Comparison of ENCODE assay signal across 24 cellular contexts in the genomic region with DNA sequence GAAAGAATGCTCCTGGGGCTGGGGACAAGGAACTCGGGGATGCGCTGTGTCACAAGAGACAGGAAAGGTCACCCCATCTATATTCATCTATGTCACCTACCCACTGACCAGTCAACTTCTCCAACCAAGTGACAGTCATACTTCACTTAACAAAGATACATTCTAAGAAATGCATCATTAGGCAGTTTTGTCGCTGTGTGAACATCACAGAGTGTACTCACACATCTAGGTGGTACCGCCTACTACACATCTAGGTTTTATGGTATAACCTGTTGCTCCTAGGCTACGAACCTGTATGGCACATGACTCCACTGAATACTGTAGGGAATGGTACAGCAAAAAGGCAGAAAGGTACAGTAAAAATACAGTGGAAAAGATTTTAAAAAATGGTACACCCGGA.
"Had no signal": no experiment of that assay in that cellular context is flagged by ENCODE, and none has a peak within 500 bp of the region (broad histone marks: within the 10 kb centered on the region; RNA-seq: fewer than 3 reads in every experiment).

No MANE protein-coding gene starts in this region.

- H3K4me3 Mint-ChIP-seq: activated naive CD4-positive, alpha-beta T cell treated with anti-CD3 and anti-CD28 coated beads, Interleukin-2, amount 10 ng/mL, durations not matched to agents 7 days and 5 days; nephron progenitor cell; stimulated activated naive B cell treated with anti-CD40 and anti-IgM and Interleukin-4, amounts not matched to agents 10 μg/mL and 1 μg/mL and 100 μg/mL, for 72 hours; T-cell had no signal

- H3K36me3 Mint-ChIP-seq: activated naive CD4-positive, alpha-beta T cell treated with anti-CD3 and anti-CD28 coated beads, Interleukin-2, amount 10 ng/mL, durations not matched to agents 7 days and 5 days; T-cell had no signal

- ATAC-seq: activated T-cell treated with anti-CD3 and anti-CD28 coated beads, Interleukin-2, amount 50 U/mL, for 4 hours; body of pancreas; esophagus mucosa; stimulated activated naive B cell treated with anti-CD40 and anti-IgM and Interleukin-4, amounts not matched to agents 10 μg/mL and 1 μg/mL and 100 μg/mL, for 72 hours; T-cell had no signal

- H3K9me3 ChIP-seq: body of pancreas, right lobe of liver, testis, upper lobe of left lung had no signal

- H3K27me3 ChIP-seq: body of pancreas, testis had no signal

- H3K4me1 ChIP-seq: testis had no signal

- DNase-seq: activated CD4-positive, alpha-beta T cell treated with anti-CD3 and anti-CD28 coated beads for 4 hours; activated CD4-positive, alpha-beta T cell treated with anti-CD3 and anti-CD28 coated beads, Interleukin-2, amount 50 U/mL, for 48 hours; activated CD8-positive, alpha-beta memory T cell treated with anti-CD3 and anti-CD28 coated beads, Interleukin-2, amount 50 U/mL, for 48 hours; activated naive CD4-positive, alpha-beta T cell treated with anti-CD3 and anti-CD28 coated beads, Interleukin-2, amount 10 ng/mL, durations not matched to agents 7 days and 5 days; activated T-cell treated with anti-CD3 and anti-CD28 coated beads, Interleukin-2, amount 50 U/mL, for 4 hours; body of pancreas; dermis blood vessel endothelial cell; effector CD8-positive, alpha-beta T cell; hippocampal formation; left ventricle myocardium inferior; nephron progenitor cell; occipital lobe; posterior cingulate gyrus; right lobe of liver; small intestine; stimulated activated CD4-positive, alpha-beta T cell treated with anti-CD3 and anti-CD28 coated beads, Interleukin-15, amount 100 ng/mL, for 24 hours; stimulated activated naive B cell treated with anti-CD40 and anti-IgM and Interleukin-4, amounts not matched to agents 10 μg/mL and 1 μg/mL and 100 μg/mL, for 72 hours; T-cell; testis had no signal

- H3K27ac Mint-ChIP-seq: activated naive CD4-positive, alpha-beta T cell treated with anti-CD3 and anti-CD28 coated beads, Interleukin-2, amount 10 ng/mL, durations not matched to agents 7 days and 5 days; nephron progenitor cell; stimulated activated naive B cell treated with anti-CD40 and anti-IgM and Interleukin-4, amounts not matched to agents 10 μg/mL and 1 μg/mL and 100 μg/mL, for 72 hours had no signal

- H3K27ac ChIP-seq: body of pancreas, left ventricle myocardium inferior, right lobe of liver, testis had no signal

- H3K36me3 ChIP-seq: left ventricle myocardium inferior, right lobe of liver, upper lobe of left lung had no signal

- H3K4me3 ChIP-seq: body of pancreas, left ventricle myocardium inferior, right lobe of liver, testis, upper lobe of left lung had no signal

- FAIRE-seq: endothelial cell of umbilical vein, frontal cortex, small intestine, TTC549 had no signal
